8 cellular contexts compared by ENCODE assay signal in genomic region chr10:33036670-33037069, GRCh38.
"Had no signal": no experiment of that assay in that cellular context is flagged by ENCODE, and none has a peak within 500 bp of the region (broad histone marks: within the 10 kb centered on the region; RNA-seq: fewer than 3 reads in every experiment).

No MANE protein-coding gene starts in this region.

- H3K9ac ChIP-seq: GM23248, KMS-11 had no signal

- H3K4me3 ChIP-seq: GM23248 had no signal

- FAIRE-seq: H54, HTR-8/SVneo had no signal

- H3K27ac ChIP-seq: GM23248, KMS-11 had no signal

- H2AFZ ChIP-seq: GM23248 had no signal

- DNase-seq: GM23248, GOT3, H9, HCEC 1CT, KBM-7 had no signal

- H3K4me2 ChIP-seq: KMS-11 had no signal
